In genomic region chr1:159014851-159015250, GRCh38 we compare ENCODE assay signal across 9 cellular contexts. TPM values are rescaled to one million over a fixed set of nuclear protein-coding genes. Genes with fewer than 3 reads are reported as not detected.
A peak's percentile ranks its signal among the peaks of the same experiment; 100 is the strongest.
DNase-seq lines count a peak whose midpoint lies in the region; ATAC-seq, FAIRE-seq and TF ChIP-seq lines count a peak whose summit lies in the region.
"Had no signal": no experiment of that assay in that cellular context is flagged by ENCODE, and none has a peak within 500 bp of the region (broad histone marks: within the 10 kb centered on the region; RNA-seq: fewer than 3 reads in every experiment).

No MANE protein-coding gene starts in this region.

- H3K9me3 ChIP-seq in MM.1S (replicated peaks; ENCODE audit: insufficient read depth, low read length) (no peaks in the 10 kb centered on the region), gastrocnemius medialis (no peaks in the 10 kb centered on the region)

- intact Hi-C loops in gastrocnemius medialis (cut with DNase I; ENCODE audit: low total_unique reads) = no loop called here

- H3K9ac ChIP-seq in MM.1S (ENCODE audit: low read length) = no peak overlapping the region

- peak overlapping the region; percentile 78 for H3K4me2 ChIP-seq in MM.1S (ENCODE audit: low read depth, low read length)

- H3K36me3 ChIP-seq in MM.1S (replicated peaks; ENCODE audit: insufficient read depth, low read length) (peaks cover 42% of the 10 kb centered on the region), bronchial epithelial cell (ENCODE audit: control insufficient read depth, insufficient read depth, low read length) (peaks cover 18% of the 10 kb centered on the region), gastrocnemius medialis (peaks cover 0 to 11% of the 10 kb centered on the region in 2 donors)

- H3K27me3 ChIP-seq in MM.1S (replicated peaks; ENCODE audit: insufficient read depth, low read length) (no peaks in the 10 kb centered on the region), bronchial epithelial cell (ENCODE audit: control insufficient read depth, insufficient read depth, low read length) (no peaks in the 10 kb centered on the region), gastrocnemius medialis (no peaks in the 10 kb centered on the region)

- H3K4me3 ChIP-seq in MM.1S (ENCODE audit: low read length) (no peak overlapping the region), bronchial epithelial cell (ENCODE audit: low read depth, low read length) (no peak overlapping the region), gastrocnemius medialis (no peak overlapping the region)

- H3F3A ChIP-seq in MM.1S (ENCODE audit: insufficient read depth, low read length) = peaks cover 53% of the 10 kb centered on the region

- H3K4me1 ChIP-seq in MM.1S (ENCODE audit: low read length) = peaks cover 38% of the 10 kb centered on the region
- H3K4me1 ChIP-seq in gastrocnemius medialis = no peaks in the 10 kb centered on the region

- TF ChIP-seq CTCF in MM.1S (IDR thresholded peaks at IDR 0.05; ENCODE audit: low read length) (no peak), bronchial epithelial cell (IDR thresholded peaks at IDR 0.05; ENCODE audit: insufficient read depth, low read length, severe bottlenecking) (no peak), gastrocnemius medialis (IDR thresholded peaks at IDR 0.05 in 4 of 5, conservative IDR thresholded peaks at IDR 0.05 in 1 of 5) (no peak)

- FAIRE-seq in bronchial epithelial cell (lab: Jason Lieb, UNC) = no peak
- FAIRE-seq: G401.6 had no signal

- peaks cover 83% of the 10 kb centered on the region for H3K79me2 ChIP-seq in MM.1S (ENCODE audit: low read length)

- in situ Hi-C loops in gastrocnemius medialis (cut with MboI; ENCODE audit: low sequenced_read_pairs in 4 of 4) = no loop called here

- DNase-seq in ELR (ENCODE audit: low read depth) = peak; percentile 16
- no peak for DNase-seq in MM.1S
- peak; percentile 42 for DNase-seq in bronchial epithelial cell (ENCODE audit: low read depth)
- DNase-seq in gastrocnemius medialis = no peak
- DNase-seq in SIG-M5 treated with dmso at 0.1 percent for 504 hours (lab: John Stamatoyannopoulos, UW; ENCODE audit: unreplicated experiment) = no peak
- DNase-seq: NCI-H2029 treated with DMSO at 0.1 percent for 48 hours had no signal

- no peak overlapping the region for H2AFZ ChIP-seq in MM.1S (ENCODE audit: low read length)

- ATAC-seq in gastrocnemius medialis (no peak), HG03439 (IDR thresholded peaks at IDR 0.05; ENCODE audit: unreplicated experiment) (no peak), HG02870 (IDR thresholded peaks at IDR 0.05; ENCODE audit: unreplicated experiment) (no peak)

- H3K27ac ChIP-seq in MM.1S (ENCODE audit: low read length) (peak overlapping the region; percentile 72), gastrocnemius medialis (peak overlapping the region in 3 of 4 donors; percentile 47 to 65 (median 54))

- no peaks in the 10 kb centered on the region for H4K20me1 ChIP-seq in MM.1S (ENCODE audit: insufficient read depth, low read length)

- no peaks in the 10 kb centered on the region for H3K9me2 ChIP-seq in MM.1S (replicated peaks; ENCODE audit: insufficient read depth, low read length)

- TF ChIP-seq POLR2A in gastrocnemius medialis (IDR thresholded peaks at IDR 0.05) = no peak

RNA-seq across cellular contexts. Expression of gene IFI16, which starts 5.1 kb away (rescaled TPM):
- total RNA-seq in bronchial epithelial cell = 34.0 and 54.7 TPM in 2 replicates
- total RNA-seq in gastrocnemius medialis = 10 to 100 TPM; 13.5 to 18.5 (median 14.2) TPM

Comparison
In these comparisons a context has a peak if more than half of its experiments do, and no peak if none do; other contexts are left out.
1. DNase-seq: peak in ELR (single experiment) and bronchial epithelial cell (single experiment); none in MM.1S (single experiment), gastrocnemius medialis (0 of 2) and SIG-M5 treated with dmso at 0.1 percent for 504 hours (single experiment).